Comparison of ENCODE assay signal across 1 cellular context in genomic region chr10:99659031-99659867, GRCh38.
TF ChIP-seq lines count a peak whose summit lies in the region.

Gene ENTPD7 (plus strand): TSS chr10:99659509. CDS start chr10:99659957, 448 bp downstream.

TF ChIP-seq in HepG2, 621 proteins besides CTCF, POLR2A, EP300 and RAD21 (continued from another document):
- TF ChIP-seq IRF9 (CRISPR knock-in tag; IDR thresholded peaks at IDR 0.05; ENCODE audit: borderline replicate concordance) (peak; percentile 75), RBAK (CRISPR knock-in tag; IDR thresholded peaks at IDR 0.05) (no peak), MAFF (IDR thresholded peaks at IDR 0.05; ENCODE audit: low read depth, low read length) (peak; percentile 14; the same call in 1 of the 2 replicates), POLR2AphosphoS2 (IDR thresholded peaks at IDR 0.05; ENCODE audit: low read depth, low read length) (no peak), ZSCAN22 (CRISPR knock-in tag; IDR thresholded peaks at IDR 0.05) (no peak), PAXIP1 (CRISPR knock-in tag; conservative IDR thresholded peaks at IDR 0.05) (no peak), ZNF414 (CRISPR knock-in tag; IDR thresholded peaks at IDR 0.05) (no peak), ZNF570 (CRISPR knock-in tag; IDR thresholded peaks at IDR 0.05; ENCODE audit: borderline replicate concordance) (no peak), FOXC1 (CRISPR knock-in tag; IDR thresholded peaks at IDR 0.05; ENCODE audit: borderline replicate concordance) (peak; percentile 28; the same call in 1 of the 2 replicates), SMAD9 (CRISPR knock-in tag; IDR thresholded peaks at IDR 0.05) (no peak), ZNF777 (CRISPR knock-in tag; IDR thresholded peaks at IDR 0.05) (peak; percentile 53; the same call in 1 of the 2 replicates), YY1 (IDR thresholded peaks at IDR 0.05; ENCODE audit: insufficient read depth, insufficient replicate concordance, low read depth, low read length) (peak; percentile 26), ARNTL (CRISPR knock-in tag; IDR thresholded peaks at IDR 0.05) (no peak), ZNF331 (CRISPR knock-in tag; IDR thresholded peaks at IDR 0.05) (0 out of 2 replicates have a peak, but pooled peaks have one; percentile 13), ZNF776 (CRISPR knock-in tag; IDR thresholded peaks at IDR 0.05) (0 out of 2 replicates have a peak, but pooled peaks have one; percentile 38), ZNF724P (CRISPR knock-in tag; IDR thresholded peaks at IDR 0.05; ENCODE audit: borderline replicate concordance) (peak; percentile 36; the same call in 1 of the 2 replicates), AHDC1 (CRISPR knock-in tag; IDR thresholded peaks at IDR 0.05; ENCODE audit: borderline replicate concordance) (no peak; the same call in 1 of the 2 replicates), ZNF747 (CRISPR knock-in tag; IDR thresholded peaks at IDR 0.05; ENCODE audit: borderline replicate concordance) (peak; percentile 54; the same call in 1 of the 2 replicates), ZNF768 (CRISPR knock-in tag; IDR thresholded peaks at IDR 0.05) (no peak; the same call in 1 of the 2 replicates), RCOR2 (CRISPR knock-in tag; IDR thresholded peaks at IDR 0.05) (no peak), ZKSCAN1 (IDR thresholded peaks at IDR 0.05; ENCODE audit: low read length) (no peak), ZNF44 (CRISPR knock-in tag; IDR thresholded peaks at IDR 0.05) (no peak), DRAP1 (CRISPR knock-in tag; IDR thresholded peaks at IDR 0.05) (peak; percentile 82), MXI1 (IDR thresholded peaks at IDR 0.05; ENCODE audit: borderline replicate concordance, low read depth, low read length) (peak; percentile 88; the same call in 2 of the 3 replicates), TEAD3 (CRISPR knock-in tag; optimal IDR thresholded peaks at IDR 0.05; ENCODE audit: borderline replicate concordance) (peak; percentile 8), ZNF704 (CRISPR knock-in tag; IDR thresholded peaks at IDR 0.05; ENCODE audit: borderline replicate concordance) (peak; percentile 81; the same call in 1 of the 2 replicates), ZNF33B (CRISPR knock-in tag; IDR thresholded peaks at IDR 0.05) (no peak), CCDC6 (CRISPR knock-in tag; IDR thresholded peaks at IDR 0.05) (peak; percentile 68; the same call in 1 of the 2 replicates), CHD4 (IDR thresholded peaks at IDR 0.05; ENCODE audit: borderline replicate concordance, low read length) (no peak), GLI4 (CRISPR knock-in tag; IDR thresholded peaks at IDR 0.05; ENCODE audit: borderline replicate concordance) (no peak), ISX (CRISPR knock-in tag; conservative IDR thresholded peaks at IDR 0.05) (no peak), SP4 (CRISPR knock-in tag; IDR thresholded peaks at IDR 0.05) (peak; percentile 68; the same call in 1 of the 2 replicates), CREB3 (CRISPR knock-in tag; IDR thresholded peaks at IDR 0.05) (no peak), ZNF577 (CRISPR knock-in tag; IDR thresholded peaks at IDR 0.05; ENCODE audit: borderline replicate concordance, low read depth) (no peak), SKI (IDR thresholded peaks at IDR 0.05; ENCODE audit: partially characterized antibody) (no peak), ZNF274 (CRISPR knock-in tag; IDR thresholded peaks at IDR 0.05) (peak; percentile 50; the same call in 1 of the 2 replicates), ZNF484 (CRISPR knock-in tag; IDR thresholded peaks at IDR 0.05; ENCODE audit: borderline replicate concordance, low read depth) (no peak)
